18 cellular contexts compared by ENCODE assay signal in the genomic region with DNA sequence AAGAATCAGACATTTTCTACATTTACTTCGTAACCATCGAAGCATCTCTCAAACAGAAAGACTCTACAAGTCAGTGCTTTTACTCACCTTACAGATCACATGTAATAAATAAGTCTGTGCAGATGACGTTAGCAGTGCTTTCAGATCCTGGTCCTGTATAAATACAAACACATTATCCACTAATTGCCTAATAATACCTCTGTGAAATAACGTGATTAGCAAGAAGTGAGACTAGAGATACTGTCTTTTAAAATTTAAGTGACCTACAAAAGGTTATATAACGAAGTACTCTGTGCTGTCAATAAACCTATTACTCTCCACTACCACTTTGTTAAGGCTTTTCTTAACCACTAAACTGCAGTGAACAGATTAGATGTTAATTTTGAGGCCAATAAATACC.
"Had no signal": no experiment of that assay in that cellular context is flagged by ENCODE, and none has a peak within 500 bp of the region (broad histone marks: within the 10 kb centered on the region; RNA-seq: fewer than 3 reads in every experiment).

No MANE protein-coding gene starts in this region.

- H3K36me3 ChIP-seq: heart right ventricle, pancreas had no signal

- H3K9me3 ChIP-seq: heart right ventricle, pancreas had no signal

- ATAC-seq: esophagus mucosa; heart right ventricle; naive thymus-derived CD4-positive, alpha-beta T cell; pancreas; right cardiac atrium had no signal

- FAIRE-seq: colon, endometrium, frontal cortex, pancreas had no signal

- DNase-seq: dermis blood vessel endothelial cell; effector CD4-positive, alpha-beta T cell; heart right ventricle; hypothalamus; kidney glomerular epithelial cell; mammary epithelial cell; naive thymus-derived CD4-positive, alpha-beta T cell; nephron progenitor cell; pancreas; right cardiac atrium; small intestine; stimulated activated CD4-positive, alpha-beta T cell treated with anti-CD3 and anti-CD28 coated beads, Interleukin-2, amount 100 ng/mL, for 48 hours; stimulated activated naive CD4-positive, alpha-beta T cell treated with Interleukin-2 at 50 U/mL for 16 hours; trophoblast cell had no signal

- H3K27ac ChIP-seq: heart right ventricle, pancreas had no signal

- H3K27me3 ChIP-seq: pancreas had no signal

- H3K4me3 ChIP-seq: heart right ventricle, pancreas had no signal
